In the genomic region with DNA sequence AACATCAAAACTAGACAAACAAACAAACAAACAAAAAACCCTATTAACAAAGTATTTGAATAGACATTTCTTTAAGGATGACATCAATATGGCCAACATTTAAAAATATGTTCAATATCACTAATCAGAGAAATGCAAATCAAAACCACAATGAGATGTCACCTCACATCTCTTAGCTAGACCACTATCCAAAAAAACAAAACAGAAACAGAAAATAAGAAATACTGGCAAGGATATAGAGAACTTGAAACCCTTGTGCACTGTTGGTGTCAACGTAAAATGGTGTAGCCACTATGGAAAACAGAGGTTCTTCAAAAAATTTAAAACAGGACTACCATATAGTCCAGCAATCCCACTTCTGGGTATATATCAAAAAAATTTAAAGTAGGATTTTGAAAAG, we compare ENCODE assay signal across 7 cellular contexts.
ATAC-seq lines count a peak whose summit lies in the region.

No MANE protein-coding gene starts in this region.

- ATAC-seq in GM18868 (IDR thresholded peaks at IDR 0.05; ENCODE audit: unreplicated experiment) (peak; percentile 56), GM19452 (IDR thresholded peaks at IDR 0.05; ENCODE audit: unreplicated experiment) (peak; percentile 68), GM21528 (IDR thresholded peaks at IDR 0.05; ENCODE audit: low FRiP score, unreplicated experiment) (peak; percentile 73), HG02678 (IDR thresholded peaks at IDR 0.05; ENCODE audit: unreplicated experiment) (peak; percentile 76), HG02981 (IDR thresholded peaks at IDR 0.05; ENCODE audit: unreplicated experiment) (peak; percentile 76), HG03280 (IDR thresholded peaks at IDR 0.05; ENCODE audit: unreplicated experiment) (peak; percentile 70), HG03565 (IDR thresholded peaks at IDR 0.05; ENCODE audit: unreplicated experiment) (peak; percentile 85)

Comparison
In these comparisons a context has a peak if more than half of its experiments do, and no peak if none do; other contexts are left out.
1. Peak in every context shown above with its lines: ATAC-seq.